ENCODE assay signal across 7 cellular contexts in genomic region chr5:126780165-126780827, GRCh38. TPM values are rescaled to one million over a fixed set of nuclear protein-coding genes. Genes with fewer than 3 reads are reported as not detected.
DNase-seq lines count a peak whose midpoint lies in the region; ATAC-seq and TF ChIP-seq lines count a peak whose summit lies in the region.

No MANE protein-coding gene starts in this region.

- peak; percentile 59 for TF ChIP-seq RAD21 in Ishikawa (IDR thresholded peaks at IDR 0.05; ENCODE audit: low read depth)

- intact Hi-C loops in ascending aorta (cut with DNase I) = loop anchor here (1.0 kb wide), 1 partner anchor 104 kb away; no protein-coding TSS in a partner anchor

- H3K4me1 ChIP-seq in SJCRH30 (no peaks in the 10 kb centered on the region), ascending aorta (peaks cover 0 to 7% of the 10 kb centered on the region in 2 donors)

- DNase-seq in ELF-1 (ENCODE audit: low read depth, low spot score) (peak; percentile 60), SJCRH30 (peak; percentile 19 to 60), ascending aorta (ENCODE audit: low spot score in 2 of 2) (no peak), iPS-NIHi11 (ENCODE audit: low spot score) (peak; percentile 45)
- DNase-seq in stimulated activated CD4-positive, alpha-beta T cell treated with anti-CD3 and anti-CD28 coated beads, Interleukin-2, amount 100 ng/mL, for 24 hours = peak; percentile 32 to 51

- H3K27ac ChIP-seq in SJCRH30 (no peak overlapping the region), ascending aorta (no peak overlapping the region)

- H3K36me3 ChIP-seq in SJCRH30 = peaks cover 21% of the 10 kb centered on the region
- no peaks in the 10 kb centered on the region for H3K36me3 ChIP-seq in ascending aorta

- H3K27me3 ChIP-seq in SJCRH30 (no peaks in the 10 kb centered on the region), ascending aorta (no peaks in the 10 kb centered on the region)

- H3K4me3 ChIP-seq in SJCRH30 = no peak overlapping the region
- no peak overlapping the region for H3K4me3 ChIP-seq in ascending aorta

- H3K9me3 ChIP-seq in SJCRH30 (replicated peaks) = no peaks in the 10 kb centered on the region
- H3K9me3 ChIP-seq in ascending aorta = no peaks in the 10 kb centered on the region

- no peak for TF ChIP-seq EP300 in Ishikawa (IDR thresholded peaks at IDR 0.05; ENCODE audit: borderline replicate concordance)

- ATAC-seq in GM21367 (IDR thresholded peaks at IDR 0.05; ENCODE audit: unreplicated experiment) = no peak

- peak; percentile 55 to 69 (median 57) for TF ChIP-seq CTCF in ascending aorta (IDR thresholded peaks at IDR 0.05)

TF ChIP-seq in Ishikawa, 13 proteins besides CTCF, POLR2A, EP300 and RAD21:
- TF ChIP-seq TEAD4 (IDR thresholded peaks at IDR 0.05) (no peak), YY1 (IDR thresholded peaks at IDR 0.05; ENCODE audit: low read depth) (no peak), ZBTB7A (IDR thresholded peaks at IDR 0.05; ENCODE audit: low read depth) (no peak), FOXM1 (IDR thresholded peaks at IDR 0.05; ENCODE audit: borderline replicate concordance, low read depth) (no peak), NFIC (IDR thresholded peaks at IDR 0.05) (no peak), TAF1 (IDR thresholded peaks at IDR 0.05; ENCODE audit: low read depth) (no peak)
- TF ChIP-seq, protein P1, sequence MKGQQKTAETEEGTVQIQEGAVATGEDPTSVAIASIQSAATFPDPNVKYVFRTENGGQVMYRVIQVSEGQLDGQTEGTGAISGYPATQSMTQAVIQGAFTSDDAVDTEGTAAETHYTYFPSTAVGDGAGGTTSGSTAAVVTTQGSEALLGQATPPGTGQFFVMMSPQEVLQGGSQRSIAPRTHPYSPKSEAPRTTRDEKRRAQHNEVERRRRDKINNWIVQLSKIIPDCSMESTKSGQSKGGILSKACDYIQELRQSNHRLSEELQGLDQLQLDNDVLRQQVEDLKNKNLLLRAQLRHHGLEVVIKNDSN (IDR thresholded peaks at IDR 0.05) = no peak

RNA-seq across cellular contexts. Expression of gene LMNB1, which starts 3.4 kb away (rescaled TPM):
- 255 and 259 TPM in 2 replicates for total RNA-seq in SJCRH30 (2014; rRNA removed; shearing (Covaris generic))
- total RNA-seq in ascending aorta = 1.3 TPM

Comparison
In these comparisons a context has a peak if more than half of its experiments do, and no peak if none do; other contexts are left out.
1. DNase-seq: peak in ELF-1 (single experiment), SJCRH30 (2 of 2), iPS-NIHi11 (single experiment) and stimulated activated CD4-positive, alpha-beta T cell treated with anti-CD3 and anti-CD28 coated beads, Interleukin-2, amount 100 ng/mL, for 24 hours (2 of 2); none in ascending aorta (0 of 2).
2. RNA of gene LMNB1, which starts 3.4 kb away (total RNA-seq): 255 to 259 TPM in SJCRH30; 1.3 TPM in ascending aorta (single experiment); every median in the first group is over 100 times any median in the second.